Comparison of ENCODE assay signal across 1 cellular context in the genomic region with DNA sequence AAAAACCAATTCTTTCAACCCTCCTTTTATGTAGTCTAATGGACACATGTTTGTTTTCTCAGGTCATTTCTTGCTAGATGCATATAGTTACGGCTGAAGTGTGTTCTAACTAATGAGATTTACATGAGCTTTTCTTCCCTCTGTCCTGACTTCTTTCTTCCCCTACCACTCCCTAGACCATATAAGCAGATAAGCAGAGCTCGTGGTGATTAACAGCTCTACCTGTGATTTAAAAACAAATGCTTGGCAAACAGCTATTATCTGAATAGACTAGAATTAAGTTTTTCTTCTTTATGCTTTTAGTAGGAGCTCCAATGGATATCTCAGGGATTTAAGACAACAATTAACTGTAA.
TF ChIP-seq lines count a peak whose summit lies in the region.

No MANE protein-coding gene starts in this region.

TF ChIP-seq in K562, 482 proteins besides CTCF, POLR2A, EP300 and RAD21:
- TF ChIP-seq KDM1A (IDR thresholded peaks at IDR 0.05): 0 out of 4 replicates have a peak, but pooled peaks of 1 of the 2 experiments have one; percentile 15
- TF ChIP-seq, protein P1, sequence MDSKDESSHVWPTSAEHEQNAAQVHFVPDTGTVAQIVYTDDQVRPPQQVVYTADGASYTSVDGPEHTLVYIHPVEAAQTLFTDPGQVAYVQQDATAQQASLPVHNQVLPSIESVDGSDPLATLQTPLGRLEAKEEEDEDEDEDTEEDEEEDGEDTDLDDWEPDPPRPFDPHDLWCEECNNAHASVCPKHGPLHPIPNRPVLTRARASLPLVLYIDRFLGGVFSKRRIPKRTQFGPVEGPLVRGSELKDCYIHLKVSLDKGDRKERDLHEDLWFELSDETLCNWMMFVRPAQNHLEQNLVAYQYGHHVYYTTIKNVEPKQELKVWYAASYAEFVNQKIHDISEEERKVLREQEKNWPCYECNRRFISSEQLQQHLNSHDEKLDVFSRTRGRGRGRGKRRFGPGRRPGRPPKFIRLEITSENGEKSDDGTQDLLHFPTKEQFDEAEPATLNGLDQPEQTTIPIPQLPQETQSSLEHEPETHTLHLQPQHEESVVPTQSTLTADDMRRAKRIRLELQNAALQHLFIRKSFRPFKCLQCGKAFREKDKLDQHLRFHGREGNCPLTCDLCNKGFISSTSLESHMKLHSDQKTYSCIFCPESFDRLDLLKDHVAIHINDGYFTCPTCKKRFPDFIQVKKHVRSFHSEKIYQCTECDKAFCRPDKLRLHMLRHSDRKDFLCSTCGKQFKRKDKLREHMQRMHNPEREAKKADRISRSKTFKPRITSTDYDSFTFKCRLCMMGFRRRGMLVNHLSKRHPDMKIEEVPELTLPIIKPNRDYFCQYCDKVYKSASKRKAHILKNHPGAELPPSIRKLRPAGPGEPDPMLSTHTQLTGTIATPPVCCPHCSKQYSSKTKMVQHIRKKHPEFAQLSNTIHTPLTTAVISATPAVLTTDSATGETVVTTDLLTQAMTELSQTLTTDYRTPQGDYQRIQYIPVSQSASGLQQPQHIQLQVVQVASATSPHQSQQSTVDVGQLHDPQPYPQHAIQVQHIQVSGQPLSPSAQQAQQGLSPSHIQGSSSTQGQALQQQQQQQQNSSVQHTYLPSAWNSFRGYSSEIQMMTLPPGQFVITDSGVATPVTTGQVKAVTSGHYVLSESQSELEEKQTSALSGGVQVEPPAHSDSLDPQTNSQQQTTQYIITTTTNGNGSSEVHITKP (IDR thresholded peaks at IDR 0.05; ENCODE audit: partially characterized antibody): no peak
- no peak for TF ChIP-seq MCM7 (IDR thresholded peaks at IDR 0.05)
- TF ChIP-seq, protein P2, sequence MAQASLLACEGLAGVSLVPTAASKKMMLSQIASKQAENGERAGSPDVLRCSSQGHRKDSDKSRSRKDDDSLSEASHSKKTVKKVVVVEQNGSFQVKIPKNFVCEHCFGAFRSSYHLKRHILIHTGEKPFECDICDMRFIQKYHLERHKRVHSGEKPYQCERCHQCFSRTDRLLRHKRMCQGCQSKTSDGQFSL (CRISPR knock-in tag; IDR thresholded peaks at IDR 0.05): no peak
- TF ChIP-seq, protein P2 (tag; IDR thresholded peaks at IDR 0.05): no peak
- TF ChIP-seq PURB (CRISPR knock-in tag; IDR thresholded peaks at IDR 0.05; ENCODE audit: low read depth): no peak
- TF ChIP-seq FOXK2 (conservative IDR thresholded peaks at IDR 0.05 in 1 of 2, IDR thresholded peaks at IDR 0.05 in 1 of 2; ENCODE audit: low read depth in 2 of 2): no peak
- TF ChIP-seq ZNF41 (CRISPR knock-in tag; conservative IDR thresholded peaks at IDR 0.05): no peak
- no peak for TF ChIP-seq ERF (CRISPR knock-in tag; IDR thresholded peaks at IDR 0.05)
- TF ChIP-seq FOS (IDR thresholded peaks at IDR 0.05; ENCODE audit: extremely low read depth, insufficient read length): no peak
TF ChIP-seq in K562: peak in this region for 1.
